25 cellular contexts compared by ENCODE assay signal in genomic region chr22:22556995-22557925, GRCh38. TPM values are rescaled to one million over a fixed set of nuclear protein-coding genes. Genes with fewer than 3 reads are reported as not detected.
DNase-seq lines count a peak whose midpoint lies in the region; ATAC-seq and TF ChIP-seq lines count a peak whose summit lies in the region.
"Had no signal": no experiment of that assay in that cellular context is flagged by ENCODE, and none has a peak within 500 bp of the region (broad histone marks: within the 10 kb centered on the region; RNA-seq: fewer than 3 reads in every experiment).

No MANE protein-coding gene starts in this region.

- no peaks in the 10 kb centered on the region for H3K36me3 ChIP-seq in ascending aorta
- H3K36me3 ChIP-seq: BLaER1, gastroesophageal sphincter, upper lobe of right lung had no signal

- DNase-seq in activated naive CD4-positive, alpha-beta T cell treated with anti-CD3 and anti-CD28 coated beads, Interleukin-2, amount 10 ng/mL, durations not matched to agents 7 days and 5 days, result no peak
- DNase-seq in activated naive CD4-positive, alpha-beta T cell (lab: John Stamatoyannopoulos, UW), result no peak
- DNase-seq in NCI-H2227 (lab: John Stamatoyannopoulos, UW; ENCODE audit: unreplicated experiment) (peak; percentile 91), SK-MEL-5 (ENCODE audit: low read depth, low spot score) (peak; percentile 95), SHP77 treated with DMSO at 0.1 percent for 48 hours (lab: John Stamatoyannopoulos, UW) (no peak), ascending aorta (ENCODE audit: low spot score in 2 of 2) (no peak)
- no peak for DNase-seq in stimulated activated naive CD8-positive, alpha-beta T cell treated with anti-CD3 and anti-CD28 coated beads, Interleukin-15, Interleukin-2, amounts not matched to agents 100 U/mL and 50 U/mL, for 24 hours
- DNase-seq: activated CD4-positive, alpha-beta memory T cell treated with anti-CD3 and anti-CD28 coated beads, Interleukin-2, amount 10 ng/mL, durations not matched to agents 7 days and 5 days; activated naive CD4-positive, alpha-beta T cell treated with anti-CD3 and anti-CD28 coated beads, Interleukin-2, amount 50 U/mL, for 16 hours; aorta; KBM-7; left colon; MV-4-11; NCI-H2029 treated with DMSO at 0.1 percent for 48 hours; upper lobe of right lung had no signal

- no peaks in the 10 kb centered on the region for H3K36me3 Mint-ChIP-seq in activated naive CD4-positive, alpha-beta T cell treated with anti-CD3 and anti-CD28 coated beads, Interleukin-2, amount 10 ng/mL, durations not matched to agents 7 days and 5 days

- intact Hi-C loops in ascending aorta (cut with DNase I), result no loop called here

- H3K9me3 ChIP-seq in ascending aorta, result no peaks in the 10 kb centered on the region
- H3K9me3 ChIP-seq: gastroesophageal sphincter, upper lobe of right lung had no signal

- peak overlapping the region; percentile 52 for H3K27ac Mint-ChIP-seq in activated naive CD4-positive, alpha-beta T cell treated with anti-CD3 and anti-CD28 coated beads, Interleukin-2, amount 10 ng/mL, durations not matched to agents 7 days and 5 days
- H3K27ac Mint-ChIP-seq: activated CD4-positive, alpha-beta memory T cell treated with anti-CD3 and anti-CD28 coated beads, Interleukin-2, amount 10 ng/mL, durations not matched to agents 7 days and 5 days; nephron; progenitor cell of endocrine pancreas; T-helper 1 cell treated with Interleukin-12 subunit alpha and Interleukin-12 subunit beta and Interleukin-4 antibody, amounts not matched to agents 30 μg/mL and 1 μg/mL, for 36 hours; WTC11 had no signal

- CTCF ChIA-PET in activated naive CD4-positive, alpha-beta T cell treated with anti-CD3 and anti-CD28 coated beads, Interleukin-2, amount 10 ng/mL, durations not matched to agents 7 days and 5 days (lab: Charles Lee), result no interaction called here

- H3K4me3 ChIP-seq in ascending aorta, result no peak overlapping the region
- H3K4me3 ChIP-seq: BLaER1, gastroesophageal sphincter, upper lobe of right lung had no signal

- H3K27me3 Mint-ChIP-seq in activated naive CD4-positive, alpha-beta T cell treated with anti-CD3 and anti-CD28 coated beads, Interleukin-2, amount 10 ng/mL, durations not matched to agents 7 days and 5 days, result peaks cover 5% of the 10 kb centered on the region
- H3K27me3 Mint-ChIP-seq: activated CD4-positive, alpha-beta memory T cell treated with anti-CD3 and anti-CD28 coated beads, Interleukin-2, amount 10 ng/mL, durations not matched to agents 7 days and 5 days had no signal

- no peaks in the 10 kb centered on the region for H3K4me1 ChIP-seq in ascending aorta
- H3K4me1 ChIP-seq: gastroesophageal sphincter, upper lobe of right lung had no signal

- TF ChIP-seq CTCF in ascending aorta (IDR thresholded peaks at IDR 0.05), result no peak

- ATAC-seq in stimulated activated naive CD8-positive, alpha-beta T cell treated with anti-CD3 and anti-CD28 coated beads, Interleukin-15, Interleukin-2, amounts not matched to agents 100 U/mL and 50 U/mL, for 24 hours, result no peak
- ATAC-seq in HG03108 (IDR thresholded peaks at IDR 0.05; ENCODE audit: unreplicated experiment), result no peak
- ATAC-seq: gastroesophageal sphincter, left colon, Right ventricle myocardium inferior, upper lobe of right lung, WTC11 had no signal

- H3K27me3 ChIP-seq in ascending aorta, result no peaks in the 10 kb centered on the region
- H3K27me3 ChIP-seq: BLaER1, upper lobe of right lung had no signal

- H3K4me3 Mint-ChIP-seq in activated naive CD4-positive, alpha-beta T cell treated with anti-CD3 and anti-CD28 coated beads, Interleukin-2, amount 10 ng/mL, durations not matched to agents 7 days and 5 days, result no peak overlapping the region
- H3K4me3 Mint-ChIP-seq: activated CD4-positive, alpha-beta memory T cell treated with anti-CD3 and anti-CD28 coated beads, Interleukin-2, amount 10 ng/mL, durations not matched to agents 7 days and 5 days; nephron; T-helper 1 cell treated with Interleukin-12 subunit alpha and Interleukin-12 subunit beta and Interleukin-4 antibody, amounts not matched to agents 30 μg/mL and 1 μg/mL, for 36 hours; WTC11 had no signal

- in situ Hi-C loops in SK-MEL-5 (cut with HindIII; ENCODE audit: low pct_unique_long_range_greater_than_20kb, low sequenced_read_pairs), result no loop called here

- H3K27ac ChIP-seq in ascending aorta, result no peak overlapping the region
- H3K27ac ChIP-seq: BLaER1, gastroesophageal sphincter, skin epidermis, upper lobe of right lung had no signal

- peaks cover 4% of the 10 kb centered on the region for H3K4me1 Mint-ChIP-seq in activated naive CD4-positive, alpha-beta T cell treated with anti-CD3 and anti-CD28 coated beads, Interleukin-2, amount 10 ng/mL, durations not matched to agents 7 days and 5 days
- H3K4me1 Mint-ChIP-seq: nephron, WTC11 had no signal

- no peaks in the 10 kb centered on the region for H3K9me3 Mint-ChIP-seq in activated naive CD4-positive, alpha-beta T cell treated with anti-CD3 and anti-CD28 coated beads, Interleukin-2, amount 10 ng/mL, durations not matched to agents 7 days and 5 days
- H3K9me3 Mint-ChIP-seq: activated CD4-positive, alpha-beta memory T cell treated with anti-CD3 and anti-CD28 coated beads, Interleukin-2, amount 10 ng/mL, durations not matched to agents 7 days and 5 days; nephron; T-helper 1 cell treated with Interleukin-12 subunit alpha and Interleukin-12 subunit beta and Interleukin-4 antibody, amounts not matched to agents 30 μg/mL and 1 μg/mL, for 36 hours had no signal

RNA-seq across cellular contexts. Expression of gene PRAME, which starts 1.8 kb away (rescaled TPM):
- total RNA-seq in SK-MEL-5 (2014; rRNA removed; shearing (Covaris generic)), result 323 and 336 TPM in 2 replicates
- polyA plus RNA-seq in SK-MEL-5 (2015; cell fraction: cytosol; rRNA removed), result 434 and 500 TPM in 2 replicates
- polyA plus RNA-seq in SK-MEL-5 (2015; cell fraction: nucleus; rRNA removed), result 1,841 and 1,849 TPM in 2 replicates
- not detected for total RNA-seq in ascending aorta
- total RNA-seq: activated CD4-positive, alpha-beta memory T cell treated with anti-CD3 and anti-CD28 coated beads, Interleukin-2, amount 10 ng/mL, durations not matched to agents 7 days and 5 days; aorta; gastroesophageal sphincter; left colon; progenitor cell of endocrine pancreas; Right ventricle myocardium inferior; upper lobe of right lung had no signal
- polyA plus RNA-seq: aorta had no signal

RNA-seq across cellular contexts. Expression of gene ZNF280A, which starts 37.2 kb away (rescaled TPM):
- 8.6 and 10.6 TPM in 2 replicates for total RNA-seq in SK-MEL-5 (2014; rRNA removed; shearing (Covaris generic))
- 4.8 and 7.8 TPM in 2 replicates for polyA plus RNA-seq in SK-MEL-5 (2015; cell fraction: cytosol; rRNA removed)
- 6.8 and 7.3 TPM in 2 replicates for polyA plus RNA-seq in SK-MEL-5 (2015; cell fraction: nucleus; rRNA removed)
- not detected for total RNA-seq in ascending aorta
- total RNA-seq: activated CD4-positive, alpha-beta memory T cell treated with anti-CD3 and anti-CD28 coated beads, Interleukin-2, amount 10 ng/mL, durations not matched to agents 7 days and 5 days; aorta; gastroesophageal sphincter; left colon; progenitor cell of endocrine pancreas; Right ventricle myocardium inferior; upper lobe of right lung had no signal
- polyA plus RNA-seq: aorta, esophagus had no signal

RNA-seq across cellular contexts. Expression of gene ZNF280B, which starts 48.7 kb away (rescaled TPM):
- total RNA-seq in SK-MEL-5 (2014; rRNA removed; shearing (Covaris generic)), result 8.4 and 9.1 TPM in 2 replicates
- 4.5 and 5.9 TPM in 2 replicates for polyA plus RNA-seq in SK-MEL-5 (2015; cell fraction: cytosol; rRNA removed)
- 8.8 and 16.2 TPM in 2 replicates for polyA plus RNA-seq in SK-MEL-5 (2015; cell fraction: nucleus; rRNA removed)
- total RNA-seq in ascending aorta, result not detected
- polyA plus RNA-seq: aorta had no signal

Comparison
In these comparisons a context has a peak if more than half of its experiments do, and no peak if none do; other contexts are left out.
1. DNase-seq: peak in NCI-H2227 (single experiment) and SK-MEL-5 (single experiment); none in activated naive CD4-positive, alpha-beta T cell treated with anti-CD3 and anti-CD28 coated beads, Interleukin-2, amount 10 ng/mL, durations not matched to agents 7 days and 5 days (single experiment), activated naive CD4-positive, alpha-beta T cell (0 of 4), stimulated activated naive CD8-positive, alpha-beta T cell treated with anti-CD3 and anti-CD28 coated beads, Interleukin-15, Interleukin-2, amounts not matched to agents 100 U/mL and 50 U/mL, for 24 hours (single experiment), SHP77 treated with DMSO at 0.1 percent for 48 hours (single experiment) and ascending aorta (0 of 2).
2. RNA of gene PRAME, which starts 1.8 kb away (total RNA-seq): 323 to 336 TPM in SK-MEL-5; not detected in ascending aorta (single experiment); every median in the first group is over 100 times any median in the second.